8 cellular contexts compared by ENCODE assay signal in the genomic region with DNA sequence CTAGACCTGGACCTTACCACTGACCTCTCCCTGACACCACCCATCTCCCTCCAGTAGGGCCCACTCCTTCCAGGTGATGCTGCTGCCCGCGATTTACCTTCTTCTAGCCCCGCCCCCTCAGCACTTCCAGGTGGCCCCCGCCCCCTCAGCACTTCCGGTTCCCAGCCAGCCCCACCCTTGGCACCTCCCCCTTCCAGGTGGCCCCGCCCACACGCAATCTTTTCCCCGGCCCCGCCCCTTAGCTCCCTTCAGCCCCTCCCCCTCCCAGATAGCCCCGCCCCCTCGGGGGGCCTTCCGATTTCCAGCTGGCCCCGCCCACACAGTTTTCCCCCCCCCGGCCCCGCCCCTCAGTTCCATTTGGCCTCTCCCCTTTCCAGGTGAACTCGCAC. TPM values are rescaled to one million over a fixed set of nuclear protein-coding genes. Genes with fewer than 3 reads are reported as not detected.
DNase-seq lines count a peak whose midpoint lies in the region; ATAC-seq, FAIRE-seq and TF ChIP-seq lines count a peak whose summit lies in the region.

No MANE protein-coding gene starts in this region.

- intact Hi-C loops in adrenal gland (cut with DNase I) (no loop called here), aorta (cut with DNase I) (no loop called here)

- FAIRE-seq in H54 (lab: Jason Lieb, UNC) = no peak

- peak overlapping the region in 2 of 4 donors; percentile 59 to 84 for H3K4me3 ChIP-seq in adrenal gland
- peak overlapping the region; percentile 75 to 92 for H3K4me3 ChIP-seq in right atrium auricular region
- peak overlapping the region; percentile 5 to 30 for H3K4me3 ChIP-seq in aorta (ENCODE audit: low read length in 2 of 2)

- peaks cover 7% of the 10 kb centered on the region for H3K36me3 Mint-ChIP-seq in T-helper 17 cell (ENCODE audit: low read depth)

- peak overlapping the region; percentile 91 for H3K27ac Mint-ChIP-seq in T-helper 17 cell

- no peak for TF ChIP-seq CTCF in adrenal gland (IDR thresholded peaks at IDR 0.05)
- TF ChIP-seq CTCF in right atrium auricular region (IDR thresholded peaks at IDR 0.05) = no peak

- peak overlapping the region; percentile 99 for H3K4me3 Mint-ChIP-seq in T-helper 17 cell

- peaks cover 4 to 10% of the 10 kb centered on the region in 2 donors for H3K4me1 ChIP-seq in adrenal gland (replicated peaks in 1 of 2)
- H3K4me1 ChIP-seq in right atrium auricular region = peaks cover 0 to 14% of the 10 kb centered on the region in 2 donors
- no peaks in the 10 kb centered on the region for H3K4me1 ChIP-seq in aorta (ENCODE audit: control insufficient read depth in 1 of 2, insufficient read depth in 2 of 2, low read length in 2 of 2)

- 2 to 4% (median 3%) methylated on average over 7 to 16 of the region's 16 CpGs for WGBS in adrenal gland, 4 donors
- WGBS in aorta, 2 donors = 3 to 5% methylated on average over 11 to 16 of the region's 16 CpGs

- peak; percentile 80 for DNase-seq in CD1c-positive myeloid dendritic cell (ENCODE audit: extremely low spot score)
- peak; percentile 30 for DNase-seq in H54 (ENCODE audit: insufficient read length, low spot score)
- peak; percentile 51 for DNase-seq in NCI-H1092 treated with DMSO at 0.1 percent for 48 hours (lab: John Stamatoyannopoulos, UW)
- DNase-seq in T-helper 17 cell = peak; percentile 90 to 94 (median 92)
- peak; percentile 71 to 88 (median 76) for DNase-seq in adrenal gland
- peak; percentile 61 for DNase-seq in right atrium auricular region (ENCODE audit: low spot score)
- DNase-seq in renal cortical epithelial cell (ENCODE audit: low read depth) = peak; percentile 32
- DNase-seq in aorta = peak; percentile 81 to 95

- H3K27me3 ChIP-seq in adrenal gland = no peaks in the 10 kb centered on the region
- no peaks in the 10 kb centered on the region for H3K27me3 ChIP-seq in right atrium auricular region
- H3K27me3 ChIP-seq in aorta (ENCODE audit: control insufficient read depth in 1 of 2, insufficient read depth in 2 of 2, low read length in 1 of 2) = no peaks in the 10 kb centered on the region

- H3K36me3 ChIP-seq in adrenal gland (replicated peaks in 1 of 2) (peaks cover 0 to 6% of the 10 kb centered on the region in 2 donors), right atrium auricular region (no peaks in the 10 kb centered on the region), aorta (ENCODE audit: control insufficient read depth in 1 of 2, insufficient read depth in 2 of 2, low read length in 1 of 2) (no peaks in the 10 kb centered on the region)

- peaks cover 28% of the 10 kb centered on the region for H3K4me1 Mint-ChIP-seq in T-helper 17 cell

- ATAC-seq in T-helper 17 cell = peak; percentile 64
- ATAC-seq in aorta (ENCODE audit: low FRiP score) = peak; percentile 57

- H3K27me3 Mint-ChIP-seq in T-helper 17 cell = no peaks in the 10 kb centered on the region

- no peaks in the 10 kb centered on the region for H3K9me3 ChIP-seq in T-helper 17 cell (ENCODE audit: control insufficient read depth, low read length, poor library complexity, severe bottlenecking)
- no peaks in the 10 kb centered on the region for H3K9me3 ChIP-seq in adrenal gland (replicated peaks in 1 of 3)
- no peaks in the 10 kb centered on the region for H3K9me3 ChIP-seq in right atrium auricular region
- H3K9me3 ChIP-seq in aorta (ENCODE audit: control insufficient read depth, low read length) = no peaks in the 10 kb centered on the region

- H3K27ac ChIP-seq in adrenal gland (peak overlapping the region in 4 of 5 donors; percentile 84 to 95 (median 90)), right atrium auricular region (peak overlapping the region; percentile 95 to 98), aorta (ENCODE audit: low read depth in 1 of 2, low read length in 2 of 2) (peak overlapping the region in 1 of 2 donors; percentile 30)

- TF ChIP-seq POLR2A in H54 (IDR thresholded peaks at IDR 0.05; ENCODE audit: low read depth, low read length) = no peak
- no peak for TF ChIP-seq POLR2A in adrenal gland (IDR thresholded peaks at IDR 0.05)

RNA-seq across cellular contexts. Expression of a gene that starts 0.6 kb away (rescaled TPM):
- total RNA-seq in T-helper 17 cell = 10 to 100 TPM; 47.1 to 58.0 TPM
- total RNA-seq in adrenal gland = 10 to 100 TPM in 6 of 8 donors, 1 to 10 TPM in 2; 7.5 to 24.2 (median 14.4) TPM
- polyA plus RNA-seq in adrenal gland = 10 to 100 TPM; 10.5 to 79.6 (median 58.3) TPM
- 1 to 10 TPM; 3.1 to 4.2 TPM for total RNA-seq in right atrium auricular region
- 8.8 and 27.3 TPM in 2 replicates for total RNA-seq in renal cortical epithelial cell
- total RNA-seq in aorta = 10 to 100 TPM; 11.3 to 16.0 TPM
- 10 to 100 TPM in 1 of 2 donors, 1 to 10 TPM in 1; 3.4 to 33.7 TPM for polyA plus RNA-seq in aorta

RNA-seq across cellular contexts. Expression of a gene that starts 0.9 kb away (rescaled TPM):
- total RNA-seq in T-helper 17 cell (1 to 10 TPM; 4.0 to 4.8 TPM), adrenal gland (1 to 10 TPM in 7 of 8 donors, under 1 TPM in 1; 0.52 to 8.0 (median 4.4) TPM), right atrium auricular region (1 to 10 TPM; 1.5 to 2.8 TPM), renal cortical epithelial cell (1.0 and 5.6 TPM in 2 replicates), aorta (10 to 100 TPM in 1 of 2 donors, 1 to 10 TPM in 1; 9.0 to 10.3 TPM)
- polyA plus RNA-seq in adrenal gland (1 to 10 TPM; 1.9 to 5.7 (median 2.6) TPM), aorta (10 to 100 TPM in 1 of 2 donors, 1 to 10 TPM in 1; 6.0 to 21.8 TPM)

RNA-seq across cellular contexts. Expression of a gene that starts 59.0 kb away (rescaled TPM):
- 10 to 100 TPM; 11.7 to 12.6 TPM for total RNA-seq in T-helper 17 cell
- total RNA-seq in adrenal gland = 100 to 1,000 TPM in 1 of 8 donors, 10 to 100 TPM in 7; 27.6 to 122 (median 51.6) TPM
- polyA plus RNA-seq in adrenal gland = 100 to 1,000 TPM in 1 of 3 donors, 10 to 100 TPM in 2; 26.7 to 123 (median 83.6) TPM
- total RNA-seq in right atrium auricular region = 10 to 100 TPM; 23.2 to 40.0 TPM
- 9.4 and 11.3 TPM in 2 replicates for total RNA-seq in renal cortical epithelial cell
- total RNA-seq in aorta = 10 to 100 TPM; 19.8 to 60.1 TPM
- 10 to 100 TPM in 1 of 2 donors, 1 to 10 TPM in 1; 6.8 to 45.8 TPM for polyA plus RNA-seq in aorta

Comparison
In these comparisons a context has a peak if more than half of its experiments do, and no peak if none do; other contexts are left out.
1. DNase-seq: peak in every context shown above with its lines; median percentile 92 in T-helper 17 cell; 88 in aorta; 80 in CD1c-positive myeloid dendritic cell; 76 in adrenal gland; 61 in right atrium auricular region; 51 in NCI-H1092 treated with DMSO at 0.1 percent for 48 hours; 32 in renal cortical epithelial cell; 30 in H54.